In genomic region chr17:32110596-32110995, GRCh38 we compare ENCODE assay signal across 21 cellular contexts. TPM values are rescaled to one million over a fixed set of nuclear protein-coding genes. Genes with fewer than 3 reads are reported as not detected.
DNase-seq lines count a peak whose midpoint lies in the region; ATAC-seq and TF ChIP-seq lines count a peak whose summit lies in the region.
"Had no signal": no experiment of that assay in that cellular context is flagged by ENCODE, and none has a peak within 500 bp of the region (broad histone marks: within the 10 kb centered on the region; RNA-seq: fewer than 3 reads in every experiment).

No MANE protein-coding gene starts in this region.

- in situ Hi-C loops in Panc1 (cut with HindIII; ENCODE audit: low pct_unique_long_range_greater_than_20kb, low sequenced_read_pairs): no loop called here

- H3K9ac ChIP-seq in HUES48 (ENCODE audit: low read depth, low read length) (no peak overlapping the region), endodermal cell (ENCODE audit: extremely low read depth, low read length, poor library complexity, severe bottlenecking) (no peak overlapping the region)

- DNase-seq in Panc1 (ENCODE audit: low read depth, low spot score): no peak
- peak; percentile 47 for DNase-seq in endodermal cell
- DNase-seq in stomach: peak; percentile 5
- DNase-seq in left cardiac atrium: no peak
- no peak for DNase-seq in tibial nerve (ENCODE audit: low spot score in 2 of 2)
- DNase-seq: C1 segment of cervical spinal cord; KG1; MG63; NCI-H1105 treated with DMSO at 0.1 percent for 48 hours; NCI-H146; NCI-H446 treated with DMSO at 0.1 percent for 48 hours; NCI-H526; NK-92 treated with Interleukin-12 subunit alpha and Interleukin-12 subunit beta, amount 100 ng/mL, for 24 hours; Peyer's patch; SHP77 treated with DMSO at 0.1 percent for 48 hours had no signal

- no peak overlapping the region for H3K27ac Mint-ChIP-seq in endodermal cell
- H3K27ac Mint-ChIP-seq: CD4-positive, alpha-beta memory T cell had no signal

- H3K9me3 Mint-ChIP-seq in endodermal cell: no peaks in the 10 kb centered on the region

- intact Hi-C loops in Panc1 (cut with micrococcal nuclease; ENCODE audit: unreplicated experiment) (no loop called here), stomach (cut with DNase I; ENCODE audit: low total_unique reads) (no loop called here), left cardiac atrium (cut with DNase I) (no loop called here)

- no peaks in the 10 kb centered on the region for H3K36me3 Mint-ChIP-seq in endodermal cell (ENCODE audit: low read depth)
- H3K36me3 Mint-ChIP-seq: CD4-positive, alpha-beta memory T cell had no signal

- no TSS peak for BruUV-seq in Panc1 (replicated peaks; lab: Mats Ljungman, UMichigan)

- 93 to 97% methylated on average over 14 to 21 of the region's 21 CpGs for WGBS in endodermal cell (ENCODE audit: insufficient coverage in 1 of 2, insufficient read length in 1 of 2), 2 experiments
- WGBS in stomach, 5 donors: 91 to 93% (median 92%) methylated on average over 21 of the region's 21 CpGs
- 84 to 87% methylated on average over 21 of the region's 21 CpGs for WGBS in tibial nerve, 2 donors

- no peaks in the 10 kb centered on the region for H3K27me3 Mint-ChIP-seq in endodermal cell (ENCODE audit: insufficient read depth)
- H3K27me3 Mint-ChIP-seq: CD4-positive, alpha-beta memory T cell had no signal

- H3K27ac ChIP-seq in HUES48 (ENCODE audit: low read depth, low read length) (peak overlapping the region; percentile 6), Panc1 (ENCODE audit: low read length) (no peak overlapping the region), endodermal cell (ENCODE audit: low read depth, low read length) (no peak overlapping the region), stomach (no peak overlapping the region), tibial nerve (no peak overlapping the region)
- H3K27ac ChIP-seq: HL-60, Peyer's patch, SK-N-MC had no signal

- no peak overlapping the region for H3K4me3 Mint-ChIP-seq in endodermal cell
- H3K4me3 Mint-ChIP-seq: CD4-positive, alpha-beta memory T cell had no signal

- H3K4me3 ChIP-seq in HUES48 (ENCODE audit: low read depth, low read length) (no peak overlapping the region), Panc1 (ENCODE audit: low read depth in 2 of 2, low read length in 2 of 2) (no peak overlapping the region), endodermal cell (ENCODE audit: low read length) (no peak overlapping the region), stomach (no peak overlapping the region), tibial nerve (no peak overlapping the region)
- H3K4me3 ChIP-seq: MG63, Peyer's patch had no signal

- no peaks in the 10 kb centered on the region for H3K4me1 Mint-ChIP-seq in endodermal cell

- POLR2A ChIA-PET in Panc1 (lab: Charles Lee): no interaction called here

- no peak for TF ChIP-seq EP300 in stomach (IDR thresholded peaks at IDR 0.05)
- no peak for TF ChIP-seq EP300 in tibial nerve (IDR thresholded peaks at IDR 0.05)

- H3K27me3 ChIP-seq in HUES48 (ENCODE audit: control insufficient read depth, insufficient read depth, low read length) (no peaks in the 10 kb centered on the region), Panc1 (ENCODE audit: control insufficient read depth, insufficient read depth, low read length) (no peaks in the 10 kb centered on the region), endodermal cell (ENCODE audit: control insufficient read depth, insufficient read depth, low read length, poor library complexity, severe bottlenecking) (no peaks in the 10 kb centered on the region), stomach (no peaks in the 10 kb centered on the region), tibial nerve (no peaks in the 10 kb centered on the region)
- H3K27me3 ChIP-seq: MG63, Peyer's patch had no signal

- TF ChIP-seq CTCF in Panc1 (IDR thresholded peaks at IDR 0.05) (no peak), endodermal cell (conservative IDR thresholded peaks at IDR 0.05) (no peak), stomach (IDR thresholded peaks at IDR 0.05) (no peak), tibial nerve (IDR thresholded peaks at IDR 0.05) (no peak)

- no peaks in the 10 kb centered on the region for H3K9me3 ChIP-seq in HUES48 (ENCODE audit: control insufficient read depth, insufficient read depth, low read length)
- H3K9me3 ChIP-seq in Panc1 (ENCODE audit: control insufficient read depth, insufficient read depth, low read depth, low read length): no peaks in the 10 kb centered on the region
- H3K9me3 ChIP-seq in endodermal cell (ENCODE audit: control insufficient read depth, low read length): no peaks in the 10 kb centered on the region
- H3K9me3 ChIP-seq in stomach: no peaks in the 10 kb centered on the region
- no peaks in the 10 kb centered on the region for H3K9me3 ChIP-seq in tibial nerve
- H3K9me3 ChIP-seq: Caco-2, MG63, Peyer's patch had no signal

- H3K36me3 ChIP-seq in HUES48 (ENCODE audit: control insufficient read depth, insufficient read depth, low read length): no peaks in the 10 kb centered on the region
- H3K36me3 ChIP-seq in Panc1 (ENCODE audit: control insufficient read depth, insufficient read depth, low read length): no peaks in the 10 kb centered on the region
- H3K36me3 ChIP-seq in endodermal cell (ENCODE audit: control insufficient read depth, insufficient read depth, low read length): no peaks in the 10 kb centered on the region
- no peaks in the 10 kb centered on the region for H3K36me3 ChIP-seq in stomach
- H3K36me3 ChIP-seq in tibial nerve: no peaks in the 10 kb centered on the region
- H3K36me3 ChIP-seq: MG63, Peyer's patch had no signal

- TF ChIP-seq POLR2A in stomach (IDR thresholded peaks at IDR 0.05): no peak
- no peak for TF ChIP-seq POLR2A in tibial nerve (IDR thresholded peaks at IDR 0.05)

- ATAC-seq in Panc1: 0 out of 2 replicates have a peak, but pooled peaks have one; percentile 20
- ATAC-seq in left cardiac atrium: no peak
- no peak for ATAC-seq in GM19023 (IDR thresholded peaks at IDR 0.05; ENCODE audit: unreplicated experiment)

- H3K4me1 ChIP-seq in HUES48 (ENCODE audit: control insufficient read depth, insufficient read depth, low read length) (peaks cover 16% of the 10 kb centered on the region), Panc1 (ENCODE audit: control insufficient read depth, insufficient read depth, low read length) (peaks cover 10% of the 10 kb centered on the region), endodermal cell (ENCODE audit: control insufficient read depth, insufficient read depth, low read length) (no peaks in the 10 kb centered on the region), stomach (peaks cover 0 to 17% (median 12%) of the 10 kb centered on the region in 4 donors), tibial nerve (peaks cover 0 to 12% (median 0%) of the 10 kb centered on the region in 4 donors)
- H3K4me1 ChIP-seq: Caco-2 had no signal

- CTCF ChIA-PET in Panc1 (lab: Charles Lee): no interaction called here

RNA-seq across cellular contexts. Expression of gene RHOT1, which starts 31.7 kb away (rescaled TPM):
- 39.2 TPM for total RNA-seq in Panc1 (2021; ENCODE audit: unreplicated experiment)
- polyA plus RNA-seq in Panc1 (2012; ENCODE audit: insufficient read length): 23.5 TPM
- total RNA-seq in endodermal cell: 10 to 100 TPM; 30.0 to 35.7 TPM
- polyA plus RNA-seq in endodermal cell (2013, experiment 1 of 2): 47.5 TPM
- polyA plus RNA-seq in endodermal cell (2013, experiment 2 of 2): 44.7 TPM
- 100 to 1,000 TPM in 1 of 5 donors, 10 to 100 TPM in 3, 1 to 10 TPM in 1; 7.0 to 219 (median 80.0) TPM for total RNA-seq in stomach
- polyA plus RNA-seq in stomach: 10 to 100 TPM; 28.0 to 41.5 (median 32.5) TPM
- 10 to 100 TPM; 47.2 to 48.9 TPM for total RNA-seq in left cardiac atrium
- 10 to 100 TPM; 40.2 to 78.0 (median 54.8) TPM for total RNA-seq in tibial nerve

Comparison
In these comparisons a context has a peak if more than half of its experiments do, and no peak if none do; other contexts are left out.
1. DNase-seq: peak in endodermal cell (single experiment) and stomach (single experiment); none in Panc1 (single experiment), left cardiac atrium (single experiment) and tibial nerve (0 of 2).